8 cellular contexts compared by ENCODE assay signal in the genomic region with DNA sequence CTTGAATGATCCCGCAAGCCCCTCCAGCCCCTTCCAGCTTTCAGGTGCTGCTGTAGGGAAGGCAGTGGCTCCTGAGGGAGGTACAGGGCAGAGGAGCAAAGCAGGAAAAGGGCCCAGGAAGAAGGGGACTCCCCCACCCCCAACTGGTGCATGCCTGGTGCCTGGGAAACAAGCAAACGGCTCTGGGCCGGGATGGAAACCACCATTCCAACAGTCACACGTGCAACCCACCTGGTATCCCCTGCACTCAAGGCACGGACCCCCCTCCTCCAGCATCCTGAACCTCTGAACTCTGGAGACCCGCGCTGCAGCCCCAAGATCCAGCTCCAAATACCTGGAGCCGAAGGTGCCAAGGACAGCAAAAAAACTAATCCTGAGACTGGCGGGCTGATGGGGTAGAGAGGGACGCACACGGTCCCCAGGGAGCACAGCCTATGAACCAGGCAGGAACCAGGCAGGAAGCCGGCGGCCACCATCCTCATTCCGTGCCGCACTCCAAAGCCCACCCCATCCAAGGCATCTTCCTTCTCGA. TPM values are rescaled to one million over a fixed set of nuclear protein-coding genes. Genes with fewer than 3 reads are reported as not detected.
A peak's percentile ranks its signal among the peaks of the same experiment; 100 is the strongest.
DNase-seq lines count a peak whose midpoint lies in the region; ATAC-seq and TF ChIP-seq lines count a peak whose summit lies in the region.

No MANE protein-coding gene starts in this region.

- H3K27me3 Mint-ChIP-seq in CD4-positive, alpha-beta memory T cell = peaks cover 37 to 41% of the 10 kb centered on the region in 2 donors
- peaks cover 97% of the 10 kb centered on the region for H3K27me3 Mint-ChIP-seq in endodermal cell (ENCODE audit: insufficient read depth)
- H3K27me3 Mint-ChIP-seq in osteocyte (ENCODE audit: unreplicated experiment) = peaks cover 82% of the 10 kb centered on the region

- peaks cover 3 to 19% (median 12%) of the 10 kb centered on the region in 4 donors for H3K4me1 Mint-ChIP-seq in CD4-positive, alpha-beta memory T cell
- H3K4me1 Mint-ChIP-seq in endodermal cell (peaks cover 22% of the 10 kb centered on the region), osteocyte (ENCODE audit: unreplicated experiment) (peaks cover 5% of the 10 kb centered on the region)

- CTCF ChIA-PET in CD4-positive, alpha-beta memory T cell (lab: Charles Lee; ENCODE audit: partially characterized antibody) = interaction anchor here (1.0 to 2.2 kb wide), 2 partner anchors 19 to 47 kb away, joined by 3 to 10 read pairs; no protein-coding TSS in a partner anchor

- H3K4me3 Mint-ChIP-seq in CD4-positive, alpha-beta memory T cell = peak overlapping the region in 5 of 8 donors; percentile 10 to 62 (median 50)
- H3K4me3 Mint-ChIP-seq in endodermal cell (peak overlapping the region; percentile 58), osteocyte (ENCODE audit: unreplicated experiment) (peak overlapping the region; percentile 62)

- no peaks in the 10 kb centered on the region for H3K36me3 ChIP-seq in CD4-positive, alpha-beta memory T cell (ENCODE audit: insufficient read depth, low read length)
- H3K36me3 ChIP-seq in endodermal cell (ENCODE audit: control insufficient read depth, insufficient read depth, low read length) = no peaks in the 10 kb centered on the region

- intact Hi-C loops in CD4-positive, alpha-beta memory T cell (cut with micrococcal nuclease) = no loop called here

- peaks cover 13% of the 10 kb centered on the region for H3K4me1 ChIP-seq in CD4-positive, alpha-beta memory T cell (ENCODE audit: insufficient read depth, low read length)
- H3K4me1 ChIP-seq in endodermal cell (ENCODE audit: control insufficient read depth, insufficient read depth, low read length) = peaks cover 3% of the 10 kb centered on the region

- no peak overlapping the region for H3K4me3 ChIP-seq in CD4-positive, alpha-beta memory T cell (ENCODE audit: low read length in 2 of 2)
- peak overlapping the region; percentile 78 for H3K4me3 ChIP-seq in endodermal cell (ENCODE audit: low read length)

- H3K27me3 ChIP-seq in CD4-positive, alpha-beta memory T cell (ENCODE audit: insufficient read depth, low read length) = peaks cover 43% of the 10 kb centered on the region
- H3K27me3 ChIP-seq in endodermal cell (ENCODE audit: control insufficient read depth, insufficient read depth, low read length, poor library complexity, severe bottlenecking) = peaks cover 100% of the 10 kb centered on the region

- H3K9me3 ChIP-seq in CD4-positive, alpha-beta memory T cell (ENCODE audit: control insufficient read depth in 1 of 2, low read length in 2 of 2) = no peaks in the 10 kb centered on the region
- no peaks in the 10 kb centered on the region for H3K9me3 ChIP-seq in endodermal cell (ENCODE audit: control insufficient read depth, low read length)

- TF ChIP-seq CTCF in endodermal cell (conservative IDR thresholded peaks at IDR 0.05) (no peak), osteocyte (IDR thresholded peaks at IDR 0.05) (no peak), GM13977 (IDR thresholded peaks at IDR 0.05; ENCODE audit: extremely low read depth, insufficient read depth, missing control alignments) (no peak)

- in situ Hi-C loops in GM13977 (cut with MboI; ENCODE audit: low pct_unique_long_range_greater_than_20kb, low sequenced_read_pairs, unreplicated experiment) = no loop called here

- no peak for ATAC-seq in HG03135 (IDR thresholded peaks at IDR 0.05; ENCODE audit: unreplicated experiment)

- no peak overlapping the region for H3K9ac ChIP-seq in endodermal cell (ENCODE audit: extremely low read depth, low read length, poor library complexity, severe bottlenecking)

- POLR2A ChIA-PET in CD4-positive, alpha-beta memory T cell (lab: Charles Lee; ENCODE audit: partially characterized antibody) = no interaction called here

- H3K27ac Mint-ChIP-seq in CD4-positive, alpha-beta memory T cell = no peak overlapping the region
- H3K27ac Mint-ChIP-seq in endodermal cell (no peak overlapping the region), osteocyte (ENCODE audit: unreplicated experiment) (no peak overlapping the region)

- H3K27ac ChIP-seq in CD4-positive, alpha-beta memory T cell (ENCODE audit: low read depth, low read length) = no peak overlapping the region
- H3K27ac ChIP-seq in endodermal cell (ENCODE audit: low read depth, low read length) = no peak overlapping the region

- no peaks in the 10 kb centered on the region for H3K36me3 Mint-ChIP-seq in CD4-positive, alpha-beta memory T cell
- H3K36me3 Mint-ChIP-seq in endodermal cell (ENCODE audit: low read depth) (no peaks in the 10 kb centered on the region), osteocyte (ENCODE audit: unreplicated experiment) (no peaks in the 10 kb centered on the region)

- no peaks in the 10 kb centered on the region for H3K9me3 Mint-ChIP-seq in CD4-positive, alpha-beta memory T cell
- H3K9me3 Mint-ChIP-seq in endodermal cell (no peaks in the 10 kb centered on the region), osteocyte (ENCODE audit: unreplicated experiment) (no peaks in the 10 kb centered on the region)

- WGBS in endodermal cell (ENCODE audit: insufficient coverage in 1 of 2, insufficient read length in 1 of 2), 2 experiments = 7 to 12% methylated on average over 3 to 16 of the region's 16 CpGs

- DNase-seq in CD4-positive, alpha-beta memory T cell = no peak
- peak; percentile 53 for DNase-seq in NCI-H82 (lab: John Stamatoyannopoulos, UW)
- DNase-seq in endodermal cell = peak; percentile 73
- no peak for DNase-seq in osteocyte (ENCODE audit: extremely low spot score, unreplicated experiment)
- no peak for DNase-seq in mucosa of gallbladder (ENCODE audit: low spot score)
- DNase-seq in activated CD4-positive, alpha-beta T cell treated with anti-CD3 and anti-CD28 coated beads for 1 hour = no peak
- no peak for DNase-seq in GM13977 (ENCODE audit: low spot score)

RNA-seq across cellular contexts. Expression of a gene that starts 0.5 kb away (rescaled TPM):
- total RNA-seq in CD4-positive, alpha-beta memory T cell = not detected
- polyA plus RNA-seq in CD4-positive, alpha-beta memory T cell = not detected
- total RNA-seq in endodermal cell (under 1 TPM; 0.15 to 0.20 TPM), osteocyte (0.08 TPM in 1 of 2 replicates, not detected in the other), mucosa of gallbladder (3.5 TPM)
- polyA plus RNA-seq in endodermal cell (2013, experiment 1 of 2) = 2.2 TPM
- 1.9 TPM for polyA plus RNA-seq in endodermal cell (2013, experiment 2 of 2)

RNA-seq across cellular contexts. Expression of a gene that starts 24.4 kb away (rescaled TPM):
- total RNA-seq in CD4-positive, alpha-beta memory T cell = not detected
- not detected for polyA plus RNA-seq in CD4-positive, alpha-beta memory T cell
- total RNA-seq in endodermal cell (under 1 TPM; 0.11 to 0.20 TPM), osteocyte (not detected in 2 replicates), mucosa of gallbladder (0.69 TPM)
- 0.32 TPM for polyA plus RNA-seq in endodermal cell (2013, experiment 1 of 2)
- 0.17 TPM for polyA plus RNA-seq in endodermal cell (2013, experiment 2 of 2)

Comparison
In these comparisons a context has a peak if more than half of its experiments do, and no peak if none do; other contexts are left out.
1. DNase-seq: peak in NCI-H82 (single experiment) and endodermal cell (single experiment); none in CD4-positive, alpha-beta memory T cell (0 of 5), osteocyte (single experiment), mucosa of gallbladder (single experiment), activated CD4-positive, alpha-beta T cell treated with anti-CD3 and anti-CD28 coated beads for 1 hour (single experiment) and GM13977 (single experiment).
2. Peak in every context shown above with its lines, with median percentiles within 50 percentile points of each other: H3K4me3 Mint-ChIP-seq.